In the genomic region with DNA sequence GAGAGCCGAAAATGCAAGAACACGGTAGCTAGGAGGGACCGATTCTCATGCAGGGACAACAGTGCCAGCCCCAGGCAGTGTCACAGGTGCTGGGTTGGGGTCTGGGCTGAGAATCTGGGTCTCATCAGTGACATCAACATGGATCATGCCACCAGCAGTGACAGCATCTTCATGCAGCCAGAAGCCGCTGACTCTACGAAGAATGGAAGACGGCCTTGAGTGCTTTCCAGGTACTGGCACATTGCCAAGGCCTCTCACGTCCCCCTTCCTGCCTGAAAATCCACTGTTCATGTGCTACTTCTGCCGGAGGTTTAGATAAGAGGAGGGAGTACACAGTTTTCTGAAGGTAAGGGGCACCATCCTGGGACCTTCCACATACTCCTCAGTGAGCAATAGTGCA, we compare ENCODE assay signal across 2 cellular contexts.
A peak's percentile ranks its signal among the peaks of the same experiment; 100 is the strongest.
TF ChIP-seq lines count a peak whose summit lies in the region.

No MANE protein-coding gene starts in this region.

TF ChIP-seq in HepG2, 621 proteins besides CTCF, POLR2A, EP300 and RAD21:
- TF ChIP-seq LCORL (IDR thresholded peaks at IDR 0.05) (peak; percentile 90), LCORL (CRISPR knock-in tag; IDR thresholded peaks at IDR 0.05) (no peak), ZNF543 (CRISPR knock-in tag; IDR thresholded peaks at IDR 0.05) (no peak), BCL6 (CRISPR knock-in tag; IDR thresholded peaks at IDR 0.05) (peak; percentile 89), SP5 (CRISPR knock-in tag; IDR thresholded peaks at IDR 0.05; ENCODE audit: borderline replicate concordance, low read depth) (no peak), ZBTB38 (CRISPR knock-in tag; IDR thresholded peaks at IDR 0.05) (0 out of 2 replicates have a peak, but pooled peaks have one; percentile 21), ZNF496 (CRISPR knock-in tag; IDR thresholded peaks at IDR 0.05; ENCODE audit: insufficient replicate concordance) (no peak), ZNF451 (CRISPR knock-in tag; IDR thresholded peaks at IDR 0.05) (no peak), ZC3H4 (CRISPR knock-in tag; IDR thresholded peaks at IDR 0.05; ENCODE audit: borderline replicate concordance) (no peak), GMEB2 (CRISPR knock-in tag; IDR thresholded peaks at IDR 0.05; ENCODE audit: low read depth) (no peak)
- TF ChIP-seq, protein P1, sequence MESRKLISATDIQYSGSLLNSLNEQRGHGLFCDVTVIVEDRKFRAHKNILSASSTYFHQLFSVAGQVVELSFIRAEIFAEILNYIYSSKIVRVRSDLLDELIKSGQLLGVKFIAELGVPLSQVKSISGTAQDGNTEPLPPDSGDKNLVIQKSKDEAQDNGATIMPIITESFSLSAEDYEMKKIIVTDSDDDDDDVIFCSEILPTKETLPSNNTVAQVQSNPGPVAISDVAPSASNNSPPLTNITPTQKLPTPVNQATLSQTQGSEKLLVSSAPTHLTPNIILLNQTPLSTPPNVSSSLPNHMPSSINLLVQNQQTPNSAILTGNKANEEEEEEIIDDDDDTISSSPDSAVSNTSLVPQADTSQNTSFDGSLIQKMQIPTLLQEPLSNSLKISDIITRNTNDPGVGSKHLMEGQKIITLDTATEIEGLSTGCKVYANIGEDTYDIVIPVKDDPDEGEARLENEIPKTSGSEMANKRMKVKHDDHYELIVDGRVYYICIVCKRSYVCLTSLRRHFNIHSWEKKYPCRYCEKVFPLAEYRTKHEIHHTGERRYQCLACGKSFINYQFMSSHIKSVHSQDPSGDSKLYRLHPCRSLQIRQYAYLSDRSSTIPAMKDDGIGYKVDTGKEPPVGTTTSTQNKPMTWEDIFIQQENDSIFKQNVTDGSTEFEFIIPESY (CRISPR knock-in tag; IDR thresholded peaks at IDR 0.05): 0 out of 2 replicates have a peak, but pooled peaks have one; percentile 38

TF ChIP-seq in WTC11, 78 proteins besides CTCF, POLR2A, EP300 and RAD21:
- TF ChIP-seq TCF7 (CRISPR knock-in tag; IDR thresholded peaks at IDR 0.05; ENCODE audit: low read depth): no peak
- TF ChIP-seq GABPB1 (CRISPR knock-in tag; IDR thresholded peaks at IDR 0.05): no peak
- no peak for TF ChIP-seq MAX (CRISPR knock-in tag; IDR thresholded peaks at IDR 0.05)
- TF ChIP-seq NFE2L1 (CRISPR knock-in tag; IDR thresholded peaks at IDR 0.05): no peak
- no peak for TF ChIP-seq ZNF512 (CRISPR knock-in tag; IDR thresholded peaks at IDR 0.05; ENCODE audit: borderline replicate concordance)
- no peak for TF ChIP-seq PRRX2 (CRISPR knock-in tag; IDR thresholded peaks at IDR 0.05)
- no peak for TF ChIP-seq MYBL2 (CRISPR knock-in tag; IDR thresholded peaks at IDR 0.05)
- no peak for TF ChIP-seq NR1H2 (CRISPR knock-in tag; IDR thresholded peaks at IDR 0.05)
- TF ChIP-seq AR (CRISPR knock-in tag; IDR thresholded peaks at IDR 0.05): no peak
- TF ChIP-seq ZNF138 (CRISPR knock-in tag; conservative IDR thresholded peaks at IDR 0.05): no peak
- no peak for TF ChIP-seq USF2 (CRISPR knock-in tag; IDR thresholded peaks at IDR 0.05)
- TF ChIP-seq ESRRA (CRISPR knock-in tag; IDR thresholded peaks at IDR 0.05; ENCODE audit: borderline replicate concordance): no peak
- no peak for TF ChIP-seq TEAD1 (CRISPR knock-in tag; IDR thresholded peaks at IDR 0.05)
TF ChIP-seq in WTC11: peak in this region for 0.
